1 cellular context compared by ENCODE assay signal in the genomic region with DNA sequence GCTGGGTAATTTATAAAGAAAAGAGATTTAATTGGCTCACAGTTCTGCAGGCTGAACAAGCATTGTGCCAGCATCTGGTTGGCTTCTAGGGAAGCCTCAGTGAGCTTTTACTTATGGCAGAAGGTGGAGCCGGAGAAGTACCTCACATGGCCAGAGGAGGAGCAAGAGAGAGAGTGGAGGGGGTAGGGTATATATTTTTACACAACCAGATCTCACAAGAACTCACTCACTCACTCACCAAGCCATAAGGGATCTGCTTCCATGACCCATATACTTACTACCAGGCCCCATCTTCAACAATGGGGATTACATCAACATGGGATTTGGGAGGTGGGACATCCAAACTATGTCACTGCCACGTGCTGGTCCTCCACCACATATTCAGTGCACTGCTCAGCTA.
TF ChIP-seq lines count a peak whose summit lies in the region.

No MANE protein-coding gene starts in this region.

TF ChIP-seq in WTC11, 78 proteins besides CTCF, POLR2A, EP300 and RAD21 (continued from another document):
- TF ChIP-seq, protein P1, sequence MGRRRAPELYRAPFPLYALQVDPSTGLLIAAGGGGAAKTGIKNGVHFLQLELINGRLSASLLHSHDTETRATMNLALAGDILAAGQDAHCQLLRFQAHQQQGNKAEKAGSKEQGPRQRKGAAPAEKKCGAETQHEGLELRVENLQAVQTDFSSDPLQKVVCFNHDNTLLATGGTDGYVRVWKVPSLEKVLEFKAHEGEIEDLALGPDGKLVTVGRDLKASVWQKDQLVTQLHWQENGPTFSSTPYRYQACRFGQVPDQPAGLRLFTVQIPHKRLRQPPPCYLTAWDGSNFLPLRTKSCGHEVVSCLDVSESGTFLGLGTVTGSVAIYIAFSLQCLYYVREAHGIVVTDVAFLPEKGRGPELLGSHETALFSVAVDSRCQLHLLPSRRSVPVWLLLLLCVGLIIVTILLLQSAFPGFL (CRISPR knock-in tag; IDR thresholded peaks at IDR 0.05; ENCODE audit: borderline replicate concordance), result no peak
- no peak for TF ChIP-seq SP1 (CRISPR knock-in tag; conservative IDR thresholded peaks at IDR 0.05)
- TF ChIP-seq SMAD3 (CRISPR knock-in tag; IDR thresholded peaks at IDR 0.05; ENCODE audit: borderline replicate concordance), result no peak
- TF ChIP-seq ZNF671 (CRISPR knock-in tag; IDR thresholded peaks at IDR 0.05), result no peak
- TF ChIP-seq, protein P2, sequence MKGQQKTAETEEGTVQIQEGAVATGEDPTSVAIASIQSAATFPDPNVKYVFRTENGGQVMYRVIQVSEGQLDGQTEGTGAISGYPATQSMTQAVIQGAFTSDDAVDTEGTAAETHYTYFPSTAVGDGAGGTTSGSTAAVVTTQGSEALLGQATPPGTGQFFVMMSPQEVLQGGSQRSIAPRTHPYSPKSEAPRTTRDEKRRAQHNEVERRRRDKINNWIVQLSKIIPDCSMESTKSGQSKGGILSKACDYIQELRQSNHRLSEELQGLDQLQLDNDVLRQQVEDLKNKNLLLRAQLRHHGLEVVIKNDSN (CRISPR knock-in tag; IDR thresholded peaks at IDR 0.05), result no peak
- no peak for TF ChIP-seq ZNF416 (CRISPR knock-in tag; IDR thresholded peaks at IDR 0.05)
- TF ChIP-seq SMAD4 (CRISPR knock-in tag; IDR thresholded peaks at IDR 0.05), result no peak
- TF ChIP-seq, protein P3, sequence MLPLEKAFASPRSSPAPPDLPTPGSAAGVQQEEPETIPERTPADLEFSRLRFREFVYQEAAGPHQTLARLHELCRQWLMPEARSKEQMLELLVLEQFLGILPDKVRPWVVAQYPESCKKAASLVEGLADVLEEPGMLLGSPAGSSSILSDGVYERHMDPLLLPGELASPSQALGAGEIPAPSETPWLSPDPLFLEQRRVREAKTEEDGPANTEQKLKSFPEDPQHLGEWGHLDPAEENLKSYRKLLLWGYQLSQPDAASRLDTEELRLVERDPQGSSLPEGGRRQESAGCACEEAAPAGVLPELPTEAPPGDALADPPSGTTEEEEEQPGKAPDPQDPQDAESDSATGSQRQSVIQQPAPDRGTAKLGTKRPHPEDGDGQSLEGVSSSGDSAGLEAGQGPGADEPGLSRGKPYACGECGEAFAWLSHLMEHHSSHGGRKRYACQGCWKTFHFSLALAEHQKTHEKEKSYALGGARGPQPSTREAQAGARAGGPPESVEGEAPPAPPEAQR (CRISPR knock-in tag; IDR thresholded peaks at IDR 0.05), result no peak
TF ChIP-seq in WTC11: peak in this region for 0.
